7 cellular contexts compared by ENCODE assay signal in genomic region chr9:2132484-2133082, GRCh38.
DNase-seq lines count a peak whose midpoint lies in the region; ATAC-seq and TF ChIP-seq lines count a peak whose summit lies in the region.

No MANE protein-coding gene starts in this region.

- H2BK120ac ChIP-seq in mesenchymal stem cell (ENCODE audit: low read depth, low read length) = no peak overlapping the region

- no peak overlapping the region for H3K4me2 ChIP-seq in mammary epithelial cell (ENCODE audit: insufficient read depth, low read depth, low read length)
- H3K4me2 ChIP-seq in mesenchymal stem cell (ENCODE audit: low read length, poor library complexity, severe bottlenecking) = no peak overlapping the region

- no peak overlapping the region for H3K4me3 ChIP-seq in mammary epithelial cell (replicated peaks in 1 of 3; ENCODE audit: insufficient read depth in 1 of 3, low read depth in 2 of 3, low read length in 3 of 3)
- no peak overlapping the region for H3K4me3 ChIP-seq in mesenchymal stem cell (ENCODE audit: insufficient read depth in 1 of 2, low read depth in 1 of 2, low read length in 2 of 2)

- H3K18ac ChIP-seq in mesenchymal stem cell (ENCODE audit: low read depth in 1 of 2, low read length in 2 of 2) = no peak overlapping the region

- H3K27me3 ChIP-seq in mammary epithelial cell (ENCODE audit: insufficient read depth, low read length) (no peaks in the 10 kb centered on the region), mesenchymal stem cell (ENCODE audit: control insufficient read depth in 1 of 2, insufficient read depth in 1 of 2, low read length in 2 of 2) (no peaks in the 10 kb centered on the region)

- no peak overlapping the region for H3K4ac ChIP-seq in mesenchymal stem cell (ENCODE audit: low read depth in 1 of 2, low read length in 2 of 2)

- H4K20me1 ChIP-seq in mammary epithelial cell (ENCODE audit: insufficient read depth, low read length) = no peaks in the 10 kb centered on the region

- CTCF ChIA-PET in mammary epithelial cell (lab: Charles Lee; ENCODE audit: low non-redundant PET) = no interaction called here

- H3K36me3 ChIP-seq in mammary epithelial cell (ENCODE audit: insufficient read depth, low read length) = no peaks in the 10 kb centered on the region
- H3K36me3 ChIP-seq in mesenchymal stem cell (ENCODE audit: control insufficient read depth in 1 of 2, insufficient read depth in 2 of 2, low read depth in 1 of 2, low read length in 2 of 2) = peaks cover 9 to 24% of the 10 kb centered on the region in 2 experiments

- H3K9me3 ChIP-seq in mammary epithelial cell (replicated peaks; ENCODE audit: insufficient read depth, low read length) = no peaks in the 10 kb centered on the region
- H3K9me3 ChIP-seq in mesenchymal stem cell (ENCODE audit: control insufficient read depth, low read length) = no peaks in the 10 kb centered on the region

- intact Hi-C loops in mammary epithelial cell (cut with micrococcal nuclease) = loop anchor here (1.0 to 5.0 kb wide), 4 partner anchors 47 to 710 kb away; partner anchors contain the start of gene PUM3

- no peak overlapping the region for H4K8ac ChIP-seq in mesenchymal stem cell (ENCODE audit: low read length)

- no peak for ATAC-seq in HG02678 (IDR thresholded peaks at IDR 0.05; ENCODE audit: unreplicated experiment)

- H3K4me1 ChIP-seq in mammary epithelial cell (ENCODE audit: insufficient read depth, low read length) (no peaks in the 10 kb centered on the region), mesenchymal stem cell (ENCODE audit: control insufficient read depth, insufficient read depth, low read depth, low read length) (peaks cover 11% of the 10 kb centered on the region)

- no TSS peak for BruUV-seq in mammary epithelial cell (replicated peaks; lab: Mats Ljungman, UMichigan)

- no peak overlapping the region for H3K27ac ChIP-seq in mammary epithelial cell (ENCODE audit: insufficient read depth, low read depth, low read length)
- no peak overlapping the region for H3K27ac ChIP-seq in mesenchymal stem cell (ENCODE audit: low read length, poor library complexity, severe bottlenecking)

- no peak overlapping the region for H2BK5ac ChIP-seq in mesenchymal stem cell (ENCODE audit: low read depth, low read length, poor library complexity, severe bottlenecking)

- in situ Hi-C loops in mammary epithelial cell (cut with MboI; ENCODE audit: low sequenced_read_pairs in 2 of 2) = no loop called here

- H3K79me2 ChIP-seq in mammary epithelial cell (ENCODE audit: insufficient read depth, low read length) = no peaks in the 10 kb centered on the region

- no peak overlapping the region for H3K9ac ChIP-seq in mammary epithelial cell (ENCODE audit: insufficient read depth, low read length)
- H3K9ac ChIP-seq in mesenchymal stem cell (ENCODE audit: low read length) = peak overlapping the region; percentile 61

- H2AFZ ChIP-seq in mammary epithelial cell (ENCODE audit: low read depth, low read length) (no peak overlapping the region), mesenchymal stem cell (ENCODE audit: low read depth, low read length) (no peak overlapping the region)

- 66% methylated on average over 3 of the region's 3 CpGs for WGBS in mammary epithelial cell (ENCODE audit: low coverage, missing lambda C conversion rate)
- WGBS in mesenchymal stem cell = 81% methylated on average over 3 of the region's 3 CpGs

- DNase-seq in NCI-H2107 treated with DMSO at 0.1 percent for 48 hours (lab: John Stamatoyannopoulos, UW; ENCODE audit: unreplicated experiment) = peak; percentile 35
- no peak for DNase-seq in mammary epithelial cell
- peak; percentile 49 for DNase-seq in mesenchymal stem cell
- no peak for DNase-seq in HuH-7.5 (ENCODE audit: low spot score)
- no peak for DNase-seq in SHP77 treated with DMSO at 0.1 percent for 48 hours (lab: John Stamatoyannopoulos, UW)

- H2AK5ac ChIP-seq in mesenchymal stem cell (ENCODE audit: low read length, severe bottlenecking) = no peak overlapping the region

- peaks cover 29% of the 10 kb centered on the region for H3K79me1 ChIP-seq in mesenchymal stem cell (replicated peaks; ENCODE audit: low read length, poor library complexity, severe bottlenecking)

- TF ChIP-seq CTCF in GM12872 (IDR thresholded peaks at IDR 0.05; ENCODE audit: insufficient read depth, low read depth, low read length) = peak; percentile 52; the same call in 2 of the 3 replicates
- peak; percentile 75 to 76 for TF ChIP-seq CTCF in mammary epithelial cell (conservative IDR thresholded peaks at IDR 0.05 in 1 of 2, IDR thresholded peaks at IDR 0.05 in 1 of 2; ENCODE audit: extremely low read depth in 1 of 2, insufficient read depth in 1 of 2, low read depth in 1 of 2, low read length in 2 of 2)

- dilution Hi-C loops in mammary epithelial cell (cut with HindIII; ENCODE audit: low sequenced_read_pairs) = no loop called here

- H3K14ac ChIP-seq in mesenchymal stem cell (ENCODE audit: low read length in 2 of 2) = no peak overlapping the region

- H4K91ac ChIP-seq in mesenchymal stem cell (ENCODE audit: low read length) = no peak overlapping the region

- no peak overlapping the region for H2BK12ac ChIP-seq in mesenchymal stem cell (ENCODE audit: low read length in 2 of 2)

- H2BK15ac ChIP-seq in mesenchymal stem cell (ENCODE audit: low read depth, poor library complexity, severe bottlenecking) = no peak overlapping the region

- no peak overlapping the region for H3K23ac ChIP-seq in mesenchymal stem cell (ENCODE audit: low read length in 2 of 2)

Comparison
In these comparisons a context has a peak if more than half of its experiments do, and no peak if none do; other contexts are left out.
1. DNase-seq: peak in NCI-H2107 treated with DMSO at 0.1 percent for 48 hours (single experiment) and mesenchymal stem cell (single experiment); none in mammary epithelial cell (single experiment), HuH-7.5 (single experiment) and SHP77 treated with DMSO at 0.1 percent for 48 hours (single experiment).